22 cellular contexts compared by ENCODE assay signal in genomic region chr6:169965239-169965638, GRCh38.
"Had no signal": no experiment of that assay in that cellular context is flagged by ENCODE, and none has a peak within 500 bp of the region (broad histone marks: within the 10 kb centered on the region; RNA-seq: fewer than 3 reads in every experiment).

No MANE protein-coding gene starts in this region.

- H3K4me2 ChIP-seq: hepatocyte had no signal

- H3K4me3 Mint-ChIP-seq: dendritic cell treated with granulocyte-macrophage colony-stimulating factor and Interleukin-4, amounts not matched to agents 40 ng/mL and 50 ng/mL, for 4 days; effector memory CD8-positive, alpha-beta T cell; naive B cell; nephron; stimulated activated naive B cell treated with anti-CD40 and anti-IgM and Interleukin-4, amounts not matched to agents 10 μg/mL and 1 μg/mL and 100 μg/mL, for 72 hours; stimulated activated naive CD8-positive, alpha-beta T cell treated with anti-CD3 and anti-CD28 coated beads, Interleukin-15, amount 100 ng/mL, for 72 hours had no signal

- H3K27ac Mint-ChIP-seq: dendritic cell treated with granulocyte-macrophage colony-stimulating factor and Interleukin-4, amounts not matched to agents 40 ng/mL and 50 ng/mL, for 4 days; effector memory CD8-positive, alpha-beta T cell; naive B cell; nephron; stimulated activated naive B cell treated with anti-CD40 and anti-IgM and Interleukin-4, amounts not matched to agents 10 μg/mL and 1 μg/mL and 100 μg/mL, for 72 hours; stimulated activated naive CD8-positive, alpha-beta T cell treated with anti-CD3 and anti-CD28 coated beads, Interleukin-15, amount 100 ng/mL, for 72 hours had no signal

- H3K36me3 Mint-ChIP-seq: naive B cell; stimulated activated naive B cell treated with anti-CD40 and anti-IgM and Interleukin-4, amounts not matched to agents 10 μg/mL and 1 μg/mL and 100 μg/mL, for 72 hours had no signal

- H3K9me3 ChIP-seq: psoas muscle, spleen, testis, tibial nerve, upper lobe of right lung, vagina had no signal

- H3K4me1 ChIP-seq: foreskin keratinocyte, psoas muscle, testis, upper lobe of right lung had no signal

- H3K36me3 ChIP-seq: spleen, tibial nerve, upper lobe of right lung, vagina had no signal

- ATAC-seq: effector memory CD8-positive, alpha-beta T cell; foreskin keratinocyte; left cardiac atrium; left ventricle myocardium superior; psoas muscle; sciatic nerve; stimulated activated naive B cell treated with anti-CD40 and anti-IgM and Interleukin-4, amounts not matched to agents 10 μg/mL and 1 μg/mL and 100 μg/mL, for 72 hours; stimulated activated naive CD8-positive, alpha-beta T cell treated with anti-CD3 and anti-CD28 coated beads, Interleukin-15, amount 100 ng/mL, for 72 hours; upper lobe of right lung had no signal

- H3K9me3 Mint-ChIP-seq: dendritic cell treated with granulocyte-macrophage colony-stimulating factor and Interleukin-4, amounts not matched to agents 40 ng/mL and 50 ng/mL, for 4 days; effector memory CD8-positive, alpha-beta T cell; naive B cell; stimulated activated naive B cell treated with anti-CD40 and anti-IgM and Interleukin-4, amounts not matched to agents 10 μg/mL and 1 μg/mL and 100 μg/mL, for 72 hours; stimulated activated naive CD8-positive, alpha-beta T cell treated with anti-CD3 and anti-CD28 coated beads, Interleukin-15, amount 100 ng/mL, for 72 hours had no signal

- H3K27ac ChIP-seq: foreskin keratinocyte, hepatocyte, psoas muscle, spleen, testis, tibial nerve, upper lobe of right lung, vagina had no signal

- H2AFZ ChIP-seq: hepatocyte had no signal

- H3K4me3 ChIP-seq: hepatocyte, psoas muscle, spleen, testis, tibial nerve, upper lobe of right lung, vagina had no signal

- H3K27me3 ChIP-seq: hepatocyte, testis, vagina had no signal

- DNase-seq: effector memory CD8-positive, alpha-beta T cell; foreskin keratinocyte; left cardiac atrium; left ventricle myocardium superior; mesendoderm; naive B cell; psoas muscle; retina; stimulated activated CD4-positive, alpha-beta T cell treated with anti-CD3 and anti-CD28 coated beads, Interleukin-15, amount 100 ng/mL, for 24 hours; stimulated activated CD4-positive, alpha-beta T cell treated with anti-CD3 and anti-CD28 coated beads, Interleukin-1b, Interleukin-23, amount 100 ng/mL, for 48 hours; stimulated activated CD4-positive, alpha-beta T cell treated with anti-CD3 and anti-CD28 coated beads, Interleukin-4, amount 100 ng/mL, for 24 hours; stimulated activated naive B cell treated with anti-CD40 and anti-IgM and Interleukin-4, amounts not matched to agents 10 μg/mL and 1 μg/mL and 100 μg/mL, for 72 hours; stimulated activated naive CD8-positive, alpha-beta T cell treated with anti-CD3 and anti-CD28 coated beads, Interleukin-15, amount 100 ng/mL, for 72 hours; testis; upper lobe of right lung had no signal
